ENCODE assay signal across 21 cellular contexts in genomic region chr7:149817836-149818535, GRCh38.
"Had no signal": no experiment of that assay in that cellular context is flagged by ENCODE, and none has a peak within 500 bp of the region (broad histone marks: within the 10 kb centered on the region; RNA-seq: fewer than 3 reads in every experiment).

No MANE protein-coding gene starts in this region.

- H3K27ac ChIP-seq: epithelial cell of prostate, esophagus muscularis mucosa, ovary, testis, tibial nerve, upper lobe of right lung had no signal

- H3K4me1 Mint-ChIP-seq: immature natural killer cell had no signal

- H3K4me3 ChIP-seq: esophagus muscularis mucosa, mucosa of descending colon, ovary, testis, tibial nerve, upper lobe of right lung had no signal

- H3K36me3 ChIP-seq: esophagus muscularis mucosa, ovary, tibial nerve, upper lobe of right lung had no signal

- ATAC-seq: effector memory CD8-positive, alpha-beta T cell; left colon; mucosa of descending colon; naive thymus-derived CD8-positive, alpha-beta T cell; sciatic nerve; stimulated activated naive B cell treated with anti-CD40 and anti-IgM and Interleukin-4, amounts not matched to agents 10 μg/mL and 1 μg/mL and 100 μg/mL, for 72 hours; upper lobe of right lung had no signal

- H3K27ac Mint-ChIP-seq: dendritic cell treated with granulocyte-macrophage colony-stimulating factor and Interleukin-4, amounts not matched to agents 40 ng/mL and 50 ng/mL, for 4 days; effector memory CD8-positive, alpha-beta T cell; immature natural killer cell; progenitor cell of endocrine pancreas had no signal

- FAIRE-seq: colon, keratinocyte had no signal

- H3K27me3 ChIP-seq: ovary, testis, upper lobe of right lung had no signal

- H3K9me3 Mint-ChIP-seq: dendritic cell treated with granulocyte-macrophage colony-stimulating factor and Interleukin-4, amounts not matched to agents 40 ng/mL and 50 ng/mL, for 4 days; effector memory CD8-positive, alpha-beta T cell; immature natural killer cell; naive thymus-derived CD8-positive, alpha-beta T cell; stimulated activated naive B cell treated with anti-CD40 and anti-IgM and Interleukin-4, amounts not matched to agents 10 μg/mL and 1 μg/mL and 100 μg/mL, for 72 hours; stimulated activated naive CD8-positive, alpha-beta T cell treated with anti-CD3 and anti-CD28 coated beads, Interleukin-15, amount 100 ng/mL, for 72 hours had no signal

- H3K4me1 ChIP-seq: esophagus muscularis mucosa, testis, tibial nerve, upper lobe of right lung had no signal

- DNase-seq: effector memory CD8-positive, alpha-beta T cell; foreskin fibroblast; immature natural killer cell; left colon; ovary; stimulated activated CD4-positive, alpha-beta T cell treated with anti-CD3 and anti-CD28 coated beads, Interleukin-2, amount 100 ng/mL, for 24 hours; stimulated activated CD4-positive, alpha-beta T cell treated with anti-CD3 and anti-CD28 coated beads, Interleukin-4, amount 100 ng/mL, for 4 hours; stimulated activated naive B cell treated with anti-CD40 and anti-IgM and Interleukin-4, amounts not matched to agents 10 μg/mL and 1 μg/mL and 100 μg/mL, for 72 hours; stimulated activated naive CD8-positive, alpha-beta T cell treated with anti-CD3 and anti-CD28 coated beads, Interleukin-15, amount 100 ng/mL, for 72 hours; testis had no signal

- H3K36me3 Mint-ChIP-seq: immature natural killer cell; naive thymus-derived CD8-positive, alpha-beta T cell; stimulated activated naive B cell treated with anti-CD40 and anti-IgM and Interleukin-4, amounts not matched to agents 10 μg/mL and 1 μg/mL and 100 μg/mL, for 72 hours had no signal

- H3K4me3 Mint-ChIP-seq: dendritic cell treated with granulocyte-macrophage colony-stimulating factor and Interleukin-4, amounts not matched to agents 40 ng/mL and 50 ng/mL, for 4 days; effector memory CD8-positive, alpha-beta T cell; immature natural killer cell; naive thymus-derived CD8-positive, alpha-beta T cell; stimulated activated naive B cell treated with anti-CD40 and anti-IgM and Interleukin-4, amounts not matched to agents 10 μg/mL and 1 μg/mL and 100 μg/mL, for 72 hours; stimulated activated naive CD8-positive, alpha-beta T cell treated with anti-CD3 and anti-CD28 coated beads, Interleukin-15, amount 100 ng/mL, for 72 hours had no signal

- H3K9me3 ChIP-seq: esophagus muscularis mucosa, mucosa of descending colon, ovary, testis, tibial nerve, upper lobe of right lung had no signal

- H3K27me3 Mint-ChIP-seq: dendritic cell treated with granulocyte-macrophage colony-stimulating factor and Interleukin-4, amounts not matched to agents 40 ng/mL and 50 ng/mL, for 4 days; naive thymus-derived CD8-positive, alpha-beta T cell; progenitor cell of endocrine pancreas; stimulated activated naive CD8-positive, alpha-beta T cell treated with anti-CD3 and anti-CD28 coated beads, Interleukin-15, amount 100 ng/mL, for 72 hours had no signal
